ENCODE assay signal across 9 cellular contexts in the genomic region with DNA sequence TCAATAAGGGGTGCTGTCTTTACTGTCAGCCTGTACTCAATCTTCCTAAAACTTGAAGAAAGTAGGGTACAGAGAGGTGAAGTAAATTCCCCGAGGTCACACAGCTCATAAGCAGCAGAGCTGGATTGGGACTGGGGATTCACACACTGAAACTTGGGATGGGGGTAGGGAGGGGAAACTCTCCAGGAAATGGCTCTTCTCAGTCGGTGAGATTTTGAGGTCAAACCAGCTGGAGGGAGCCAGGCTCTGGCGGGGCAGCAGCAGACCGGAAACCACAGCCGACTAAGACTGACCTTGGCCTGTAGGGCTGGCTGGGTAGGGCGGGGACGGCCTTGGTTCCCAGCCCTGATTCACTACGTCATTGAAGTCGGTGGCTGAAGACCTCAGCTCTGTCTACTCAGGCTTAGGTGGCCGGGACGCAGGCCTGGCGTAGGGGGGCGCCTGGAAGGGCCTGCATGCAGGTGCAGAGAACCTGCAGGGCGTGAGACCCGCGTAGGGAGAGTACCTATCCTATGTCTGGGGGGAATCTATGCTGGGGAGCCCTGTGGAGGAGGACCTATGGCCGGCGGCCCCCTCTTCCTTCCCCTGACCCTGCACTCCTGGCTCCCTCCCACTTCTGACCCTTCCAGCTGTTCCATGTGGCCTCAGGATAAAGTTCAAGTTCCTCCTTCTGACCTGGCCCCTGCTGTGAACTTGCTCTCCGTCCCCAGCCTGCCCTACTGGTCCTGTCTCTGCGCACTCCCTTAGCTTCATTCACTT. TPM values are rescaled to one million over a fixed set of nuclear protein-coding genes. Genes with fewer than 3 reads are reported as not detected.
DNase-seq lines count a peak whose midpoint lies in the region; ATAC-seq and TF ChIP-seq lines count a peak whose summit lies in the region.
"Had no signal": no experiment of that assay in that cellular context is flagged by ENCODE, and none has a peak within 500 bp of the region (broad histone marks: within the 10 kb centered on the region; RNA-seq: fewer than 3 reads in every experiment).

No MANE protein-coding gene starts in this region.

- no peak for ATAC-seq in CD8-positive, alpha-beta T cell
- peak; percentile 94 for ATAC-seq in GM21529 (IDR thresholded peaks at IDR 0.05; ENCODE audit: unreplicated experiment)

- CTCF ChIA-PET in CD8-positive, alpha-beta T cell (lab: Charles Lee): no interaction called here

- H4K20me1 ChIP-seq in Loucy (ENCODE audit: insufficient read depth, low read length, poor library complexity, severe bottlenecking): no peaks in the 10 kb centered on the region

- no peaks in the 10 kb centered on the region for H3F3A ChIP-seq in Loucy (ENCODE audit: low read depth)

- no peaks in the 10 kb centered on the region for H3K27me3 Mint-ChIP-seq in CD8-positive, alpha-beta T cell (ENCODE audit: low read depth)

- H2AFZ ChIP-seq in Loucy (ENCODE audit: low read length): no peak overlapping the region

- H3K9me3 Mint-ChIP-seq in CD8-positive, alpha-beta T cell: no peaks in the 10 kb centered on the region
- H3K9me3 Mint-ChIP-seq: naive thymus-derived CD8-positive, alpha-beta T cell had no signal

- H3K36me3 Mint-ChIP-seq in CD8-positive, alpha-beta T cell: no peaks in the 10 kb centered on the region
- H3K36me3 Mint-ChIP-seq: naive thymus-derived CD8-positive, alpha-beta T cell had no signal

- no peaks in the 10 kb centered on the region for H3K79me2 ChIP-seq in Loucy (ENCODE audit: insufficient read depth, low read length)

- no peak overlapping the region for H3K9ac ChIP-seq in Loucy (ENCODE audit: low read depth, low read length, poor library complexity, severe bottlenecking)

- no peak for TF ChIP-seq CTCF in CD8-positive, alpha-beta T cell (IDR thresholded peaks at IDR 0.05)
- TF ChIP-seq CTCF in Loucy (conservative IDR thresholded peaks at IDR 0.05; ENCODE audit: low read length): no peak
- no peak for TF ChIP-seq CTCF in astrocyte of the spinal cord (IDR thresholded peaks at IDR 0.05; ENCODE audit: low read depth, low read length)

- in situ Hi-C loops in astrocyte of the spinal cord (cut with HindIII; ENCODE audit: low sequenced_read_pairs): no loop called here

- H3K9me2 ChIP-seq in Loucy (replicated peaks; ENCODE audit: low read depth, low read length): no peaks in the 10 kb centered on the region

- no peaks in the 10 kb centered on the region for H3K36me3 ChIP-seq in CD8-positive, alpha-beta T cell (ENCODE audit: insufficient read depth, low read length)
- no peaks in the 10 kb centered on the region for H3K36me3 ChIP-seq in Loucy (ENCODE audit: insufficient read depth, low read length)

- H3K4me1 ChIP-seq in CD8-positive, alpha-beta T cell (ENCODE audit: insufficient read depth, low read length): no peaks in the 10 kb centered on the region
- peaks cover 8% of the 10 kb centered on the region for H3K4me1 ChIP-seq in Loucy (ENCODE audit: insufficient read depth, low read length, poor library complexity, severe bottlenecking)

- no peaks in the 10 kb centered on the region for H3K9me3 ChIP-seq in CD8-positive, alpha-beta T cell (ENCODE audit: low read length)
- H3K9me3 ChIP-seq in Loucy (ENCODE audit: insufficient read depth, low read depth, low read length): no peaks in the 10 kb centered on the region

- H3K4me3 Mint-ChIP-seq in CD8-positive, alpha-beta T cell: no peak overlapping the region
- H3K4me3 Mint-ChIP-seq: naive thymus-derived CD8-positive, alpha-beta T cell had no signal

- POLR2A ChIA-PET in CD8-positive, alpha-beta T cell (lab: Charles Lee): no interaction called here

- no peak overlapping the region for H3K4me3 ChIP-seq in CD8-positive, alpha-beta T cell (ENCODE audit: low read depth, low read length)
- H3K4me3 ChIP-seq in Loucy (ENCODE audit: low read length, poor library complexity, severe bottlenecking) (peak overlapping the region; percentile 12), astrocyte of the spinal cord (ENCODE audit: low read depth, low read length) (no peak overlapping the region)

- H3K4me1 Mint-ChIP-seq in CD8-positive, alpha-beta T cell (ENCODE audit: low read depth): peaks cover 8% of the 10 kb centered on the region

- no peak overlapping the region for H3K27ac Mint-ChIP-seq in CD8-positive, alpha-beta T cell

- peak overlapping the region; percentile 58 for H3K4me2 ChIP-seq in Loucy (ENCODE audit: low read depth, low read length, poor library complexity, severe bottlenecking)

- H3K27ac ChIP-seq in CD8-positive, alpha-beta T cell (ENCODE audit: low read depth, low read length): no peak overlapping the region

- H3K27me3 ChIP-seq in CD8-positive, alpha-beta T cell (ENCODE audit: insufficient read depth, low read length): no peaks in the 10 kb centered on the region
- no peaks in the 10 kb centered on the region for H3K27me3 ChIP-seq in Loucy (ENCODE audit: insufficient read depth, low read length, poor library complexity, severe bottlenecking)

- intact Hi-C loops in CD8-positive, alpha-beta T cell (cut with DNase I, micrococcal nuclease): no loop called here

- peak in 4 of 7 experiments; percentile 10 to 26 (median 17) for DNase-seq in CD8-positive, alpha-beta T cell
- peak; percentile 87 for DNase-seq in astrocyte of the spinal cord (ENCODE audit: low read depth, low spot score)
- DNase-seq in iPS-NIHi11 (ENCODE audit: low spot score): peak; percentile 75
- peak; percentile 6 for DNase-seq in stimulated activated CD8-positive, alpha-beta memory T cell treated with anti-CD3 and anti-CD28 coated beads, Interleukin-12 subunit alpha, Interleukin-12 subunit beta, amount 100 ng/mL, for 4 hours (ENCODE audit: low read depth)
- no peak for DNase-seq in cerebellar cortex (ENCODE audit: low spot score)
- no peak for DNase-seq in activated effector memory CD4-positive, alpha-beta T cell treated with anti-CD3 and anti-CD28 coated beads, Interleukin-2, amount 50 U/mL, for 16 hours

RNA-seq across cellular contexts. Expression of a gene that starts 11.8 kb away (rescaled TPM):
- total RNA-seq in CD8-positive, alpha-beta T cell: not detected
- total RNA-seq: naive thymus-derived CD8-positive, alpha-beta T cell had no signal

RNA-seq across cellular contexts. Expression of a gene that starts 28.6 kb away (rescaled TPM):
- under 1 TPM in 1 of 2 experiments, not detected in 1; 0.19 TPM for total RNA-seq in CD8-positive, alpha-beta T cell
- total RNA-seq: naive thymus-derived CD8-positive, alpha-beta T cell had no signal

RNA-seq across cellular contexts. Expression of a gene that starts 44.9 kb away (rescaled TPM):
- total RNA-seq in CD8-positive, alpha-beta T cell: 10 to 100 TPM; 73.1 to 77.7 TPM

Comparison
In these comparisons a context has a peak if more than half of its experiments do, and no peak if none do; other contexts are left out.
1. DNase-seq: peak in CD8-positive, alpha-beta T cell (4 of 7), astrocyte of the spinal cord (single experiment), iPS-NIHi11 (single experiment) and stimulated activated CD8-positive, alpha-beta memory T cell treated with anti-CD3 and anti-CD28 coated beads, Interleukin-12 subunit alpha, Interleukin-12 subunit beta, amount 100 ng/mL, for 4 hours (single experiment); none in cerebellar cortex (single experiment) and activated effector memory CD4-positive, alpha-beta T cell treated with anti-CD3 and anti-CD28 coated beads, Interleukin-2, amount 50 U/mL, for 16 hours (single experiment).